17 cellular contexts compared by ENCODE assay signal in the genomic region with DNA sequence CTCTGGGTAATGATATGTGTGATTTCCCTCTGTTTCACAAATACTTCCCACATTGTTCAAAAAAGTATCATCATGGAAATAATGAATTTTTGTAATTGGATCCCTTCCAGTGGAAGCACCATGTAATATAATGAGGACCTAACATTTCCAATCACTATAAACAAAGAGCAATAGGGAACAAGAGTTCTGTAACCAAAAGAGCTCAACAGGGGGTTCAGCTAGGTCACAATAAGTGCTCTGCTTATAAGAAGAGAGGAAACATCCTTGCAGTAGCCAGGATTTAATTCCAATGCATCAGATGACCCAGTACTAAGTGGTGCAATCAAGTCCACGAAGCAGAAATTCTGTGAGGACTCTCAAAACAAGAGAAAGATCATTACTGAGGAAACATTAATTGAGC. TPM values are rescaled to one million over a fixed set of nuclear protein-coding genes. Genes with fewer than 3 reads are reported as not detected.
DNase-seq lines count a peak whose midpoint lies in the region; ATAC-seq and TF ChIP-seq lines count a peak whose summit lies in the region.
"Had no signal": no experiment of that assay in that cellular context is flagged by ENCODE, and none has a peak within 500 bp of the region (broad histone marks: within the 10 kb centered on the region; RNA-seq: fewer than 3 reads in every experiment).

No MANE protein-coding gene starts in this region.

- H3K27me3 Mint-ChIP-seq in T-helper 2 cell treated with Interferon-gamma antibody and Interleukin-4, amounts not matched to agents 5 μg/mL and 100 μg/mL, for 36 hours (ENCODE audit: low read depth) = no peaks in the 10 kb centered on the region
- H3K27me3 Mint-ChIP-seq in activated naive CD8-positive, alpha-beta T cell treated with anti-CD3 and anti-CD28 coated beads, Interleukin-2, amount 50 U/mL, for 24 hours = no peaks in the 10 kb centered on the region
- peaks cover 7% of the 10 kb centered on the region for H3K27me3 Mint-ChIP-seq in neural progenitor cell (ENCODE audit: insufficient read depth, low read depth)

- H3K4me3 ChIP-seq in neural progenitor cell = peak overlapping the region; percentile 9
- H3K4me3 ChIP-seq: A549, colonic mucosa, SJCRH30, upper lobe of left lung had no signal

- H3K79me2 ChIP-seq in neural progenitor cell (ENCODE audit: low read depth) = peaks cover 100% of the 10 kb centered on the region

- no peak for ATAC-seq in activated naive CD8-positive, alpha-beta T cell treated with anti-CD3 and anti-CD28 coated beads, Interleukin-2, amount 50 U/mL, for 24 hours
- ATAC-seq in HG03469 (IDR thresholded peaks at IDR 0.05; ENCODE audit: unreplicated experiment) (no peak), HG02870 (IDR thresholded peaks at IDR 0.05; ENCODE audit: unreplicated experiment) (no peak)
- ATAC-seq: A549 had no signal

- DNase-seq in T-helper 2 cell treated with Interferon-gamma antibody and Interleukin-4, amounts not matched to agents 5 μg/mL and 100 μg/mL, for 36 hours (ENCODE audit: low spot score) = no peak
- DNase-seq in T-helper 2 cell (no peak), NCI-H146 (lab: John Stamatoyannopoulos, UW) (peak; percentile 48), neural progenitor cell (ENCODE audit: low spot score) (peak; percentile 57), NCI-H526 treated with DMSO at 0.1 percent for 48 hours (lab: John Stamatoyannopoulos, UW) (no peak)
- DNase-seq in activated naive CD8-positive, alpha-beta T cell treated with anti-CD3 and anti-CD28 coated beads, Interleukin-2, amount 50 U/mL, for 24 hours = no peak
- DNase-seq: activated CD4-positive, alpha-beta T cell treated with anti-CD3 and anti-CD28 coated beads, Interleukin-2, amount 50 U/mL, for 1 hour; Caco-2; colonic mucosa; kidney glomerular epithelial cell; NCI-H1417 treated with DMSO at 0.1 percent for 48 hours; NCI-H2227 treated with DMSO at 0.1 percent for 48 hours; SJCRH30; upper lobe of left lung had no signal

- H3K4me1 Mint-ChIP-seq in T-helper 2 cell treated with Interferon-gamma antibody and Interleukin-4, amounts not matched to agents 5 μg/mL and 100 μg/mL, for 36 hours (ENCODE audit: low read depth) = peaks cover 73% of the 10 kb centered on the region
- H3K4me1 Mint-ChIP-seq in activated naive CD8-positive, alpha-beta T cell treated with anti-CD3 and anti-CD28 coated beads, Interleukin-2, amount 50 U/mL, for 24 hours = peaks cover 91% of the 10 kb centered on the region
- H3K4me1 Mint-ChIP-seq in neural progenitor cell = peaks cover 64% of the 10 kb centered on the region

- peaks cover 2% of the 10 kb centered on the region for H3K9me3 Mint-ChIP-seq in T-helper 2 cell treated with Interferon-gamma antibody and Interleukin-4, amounts not matched to agents 5 μg/mL and 100 μg/mL, for 36 hours
- peaks cover 2% of the 10 kb centered on the region for H3K9me3 Mint-ChIP-seq in activated naive CD8-positive, alpha-beta T cell treated with anti-CD3 and anti-CD28 coated beads, Interleukin-2, amount 50 U/mL, for 24 hours
- H3K9me3 Mint-ChIP-seq in neural progenitor cell = peaks cover 4% of the 10 kb centered on the region

- no peak overlapping the region for H3K9ac ChIP-seq in neural progenitor cell

- H3K9me3 ChIP-seq in neural progenitor cell (ENCODE audit: low read depth) = no peaks in the 10 kb centered on the region
- H3K9me3 ChIP-seq: A549, colonic mucosa, SJCRH30, upper lobe of left lung had no signal

- H3K4me3 Mint-ChIP-seq in T-helper 2 cell treated with Interferon-gamma antibody and Interleukin-4, amounts not matched to agents 5 μg/mL and 100 μg/mL, for 36 hours = peak overlapping the region; percentile 32
- H3K4me3 Mint-ChIP-seq in activated naive CD8-positive, alpha-beta T cell treated with anti-CD3 and anti-CD28 coated beads, Interleukin-2, amount 50 U/mL, for 24 hours = no peak overlapping the region
- H3K4me3 Mint-ChIP-seq in neural progenitor cell = no peak overlapping the region

- H4K20me1 ChIP-seq in neural progenitor cell (ENCODE audit: low read depth) = peaks cover 82% of the 10 kb centered on the region

- no peaks in the 10 kb centered on the region for H3K27me3 ChIP-seq in neural progenitor cell
- H3K27me3 ChIP-seq: colonic mucosa, SJCRH30, upper lobe of left lung had no signal

- peaks cover 54% of the 10 kb centered on the region for H3F3A ChIP-seq in neural progenitor cell (ENCODE audit: low read depth)

- H3K27ac Mint-ChIP-seq in T-helper 2 cell treated with Interferon-gamma antibody and Interleukin-4, amounts not matched to agents 5 μg/mL and 100 μg/mL, for 36 hours = peak overlapping the region; percentile 55
- H3K27ac Mint-ChIP-seq in activated naive CD8-positive, alpha-beta T cell treated with anti-CD3 and anti-CD28 coated beads, Interleukin-2, amount 50 U/mL, for 24 hours = peak overlapping the region; percentile 47
- H3K27ac Mint-ChIP-seq in neural progenitor cell = no peak overlapping the region

- peaks cover 58% of the 10 kb centered on the region for H3K36me3 Mint-ChIP-seq in T-helper 2 cell treated with Interferon-gamma antibody and Interleukin-4, amounts not matched to agents 5 μg/mL and 100 μg/mL, for 36 hours (ENCODE audit: low read depth)
- H3K36me3 Mint-ChIP-seq in activated naive CD8-positive, alpha-beta T cell treated with anti-CD3 and anti-CD28 coated beads, Interleukin-2, amount 50 U/mL, for 24 hours (ENCODE audit: low read depth) = peaks cover 13% of the 10 kb centered on the region
- peaks cover 2% of the 10 kb centered on the region for H3K36me3 Mint-ChIP-seq in neural progenitor cell

- no peak overlapping the region for H2AFZ ChIP-seq in neural progenitor cell (replicated peaks)

- H3K4me2 ChIP-seq in neural progenitor cell = peak overlapping the region; percentile 18
- H3K4me2 ChIP-seq: A549 had no signal

- H3K4me1 ChIP-seq in neural progenitor cell = peaks cover 75% of the 10 kb centered on the region

- no peak for TF ChIP-seq CTCF in neural progenitor cell (IDR thresholded peaks at IDR 0.05)

- no peaks in the 10 kb centered on the region for H3K36me3 ChIP-seq in neural progenitor cell
- H3K36me3 ChIP-seq: colonic mucosa, SJCRH30, upper lobe of left lung had no signal

- H3K27ac ChIP-seq in neural progenitor cell = peak overlapping the region; percentile 2
- H3K27ac ChIP-seq: A549, colonic mucosa, SJCRH30, upper lobe of left lung had no signal

RNA-seq across cellular contexts. Expression of a gene that starts 6.0 kb away (rescaled TPM):
- total RNA-seq in neural progenitor cell (ENCODE audit: low replicate concordance) = 105 and 126 TPM in 2 replicates

Comparison
In these comparisons a context has a peak if more than half of its experiments do, and no peak if none do; other contexts are left out.
1. DNase-seq: peak in NCI-H146 (single experiment) and neural progenitor cell (single experiment); none in T-helper 2 cell treated with Interferon-gamma antibody and Interleukin-4, amounts not matched to agents 5 μg/mL and 100 μg/mL, for 36 hours (single experiment), T-helper 2 cell (0 of 5), activated naive CD8-positive, alpha-beta T cell treated with anti-CD3 and anti-CD28 coated beads, Interleukin-2, amount 50 U/mL, for 24 hours (single experiment) and NCI-H526 treated with DMSO at 0.1 percent for 48 hours (single experiment).